8 cellular contexts compared by ENCODE assay signal in the genomic region with DNA sequence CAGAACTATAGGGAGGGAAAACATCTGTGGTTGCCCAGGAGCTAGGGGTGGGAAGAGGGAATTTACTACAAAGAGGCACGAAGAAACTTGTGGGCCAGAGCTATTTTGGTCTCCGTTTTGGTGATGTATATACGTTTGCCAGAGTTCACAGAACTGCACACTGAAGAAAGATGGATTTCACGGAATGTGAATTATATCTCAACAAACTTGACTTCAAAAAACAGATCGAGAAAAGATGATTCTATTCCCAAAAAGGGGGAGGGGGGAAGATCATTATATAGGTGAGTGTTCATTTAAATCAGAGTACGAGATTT. TPM values are rescaled to one million over a fixed set of nuclear protein-coding genes. Genes with fewer than 3 reads are reported as not detected.
DNase-seq lines count a peak whose midpoint lies in the region; ATAC-seq and TF ChIP-seq lines count a peak whose summit lies in the region.

No MANE protein-coding gene starts in this region.

- in situ Hi-C loops in Panc1 (cut with HindIII; ENCODE audit: low pct_unique_long_range_greater_than_20kb, low sequenced_read_pairs) = no loop called here

- no TSS peak for BruUV-seq in Panc1 (replicated peaks; lab: Mats Ljungman, UMichigan)

- H3K27me3 ChIP-seq in DOHH2 (ENCODE audit: control insufficient read depth, low read length) (peaks cover 10% of the 10 kb centered on the region), Panc1 (ENCODE audit: control insufficient read depth, insufficient read depth, low read length) (no peaks in the 10 kb centered on the region), fibroblast of lung (ENCODE audit: control insufficient read depth, insufficient read depth, low read length) (no peaks in the 10 kb centered on the region), prostate gland (replicated peaks; ENCODE audit: insufficient read depth) (no peaks in the 10 kb centered on the region)

- TF ChIP-seq CTCF in DOHH2 (IDR thresholded peaks at IDR 0.05; ENCODE audit: low read depth, low read length, poor library complexity, severe bottlenecking) (no peak), Panc1 (IDR thresholded peaks at IDR 0.05) (no peak), fibroblast of lung (conservative IDR thresholded peaks at IDR 0.05 in 1 of 2, IDR thresholded peaks at IDR 0.05 in 1 of 2; ENCODE audit: low read depth in 1 of 2, low read length in 2 of 2) (no peak), prostate gland (IDR thresholded peaks at IDR 0.05) (no peak)

- POLR2A ChIA-PET in Panc1 (lab: Charles Lee) = interaction anchor here (0.6 kb wide), 2 partner anchors 9 to 318 kb away, joined by 3 to 7 read pairs; no protein-coding TSS in a partner anchor

- H2AFZ ChIP-seq in fibroblast of lung (ENCODE audit: low read length) = peak overlapping the region; percentile 88

- ATAC-seq in Panc1 (peak; percentile 35), GM18907 (IDR thresholded peaks at IDR 0.05; ENCODE audit: unreplicated experiment) (no peak), HG03039 (IDR thresholded peaks at IDR 0.05; ENCODE audit: unreplicated experiment) (no peak), HG03280 (IDR thresholded peaks at IDR 0.05; ENCODE audit: unreplicated experiment) (no peak)

- CTCF ChIA-PET in Panc1 (lab: Charles Lee) = interaction anchor here (0.6 kb wide), 2 partner anchors 24 to 98 kb away, joined by 3 read pairs; no protein-coding TSS in a partner anchor

- H4K20me1 ChIP-seq in DOHH2 (ENCODE audit: control insufficient read depth, insufficient read depth, low read depth, low read length) = no peaks in the 10 kb centered on the region
- H4K20me1 ChIP-seq in fibroblast of lung (ENCODE audit: control insufficient read depth, extremely low read depth, insufficient read depth, low read length) = no peaks in the 10 kb centered on the region

- WGBS in prostate gland = 6% methylated on average over 6 of the region's 6 CpGs

- DNase-seq in Panc1 (ENCODE audit: low read depth, low spot score) = no peak
- DNase-seq in fibroblast of lung (ENCODE audit: low read depth in 2 of 2) = peak in 1 of 2 donors; percentile 19
- no peak for DNase-seq in prostate gland (ENCODE audit: low spot score)
- DNase-seq in H4 (ENCODE audit: low spot score) = no peak

- no peaks in the 10 kb centered on the region for H3K4me1 ChIP-seq in DOHH2 (ENCODE audit: control insufficient read depth, low read length)
- H3K4me1 ChIP-seq in Panc1 (ENCODE audit: control insufficient read depth, insufficient read depth, low read length) = peaks cover 3% of the 10 kb centered on the region; the same call in 1 of the 2 replicates
- H3K4me1 ChIP-seq in fibroblast of lung (ENCODE audit: control insufficient read depth, extremely low read depth, insufficient read depth, low read length) = no peaks in the 10 kb centered on the region
- H3K4me1 ChIP-seq in prostate gland (replicated peaks) = no peaks in the 10 kb centered on the region

- no peak overlapping the region for H3K27ac ChIP-seq in DOHH2 (ENCODE audit: low read depth, low read length)
- H3K27ac ChIP-seq in Panc1 (ENCODE audit: low read length) = peak overlapping the region; percentile 65
- H3K27ac ChIP-seq in fibroblast of lung (ENCODE audit: insufficient read depth, low read length) = no peak overlapping the region
- peak overlapping the region; percentile 34 to 59 for H3K27ac ChIP-seq in prostate gland

- H3K36me3 ChIP-seq in DOHH2 (ENCODE audit: control insufficient read depth, low read length) (no peaks in the 10 kb centered on the region), Panc1 (ENCODE audit: control insufficient read depth, insufficient read depth, low read length) (peaks cover 4% of the 10 kb centered on the region; the same call in 1 of the 2 replicates), fibroblast of lung (ENCODE audit: control insufficient read depth, insufficient read depth, low read length) (no peaks in the 10 kb centered on the region), prostate gland (no peaks in the 10 kb centered on the region)

- peak overlapping the region; percentile 55 for H3K4me2 ChIP-seq in DOHH2 (ENCODE audit: low read length)
- H3K4me2 ChIP-seq in fibroblast of lung (ENCODE audit: extremely low read depth, insufficient read depth, low read length) = peak overlapping the region; percentile 78

- peak overlapping the region; percentile 62 for H3K9ac ChIP-seq in fibroblast of lung (ENCODE audit: insufficient read depth, low read length)

- no peaks in the 10 kb centered on the region for H3F3A ChIP-seq in DOHH2 (ENCODE audit: control insufficient read depth, insufficient read depth)

- H3K9me2 ChIP-seq in DOHH2 (replicated peaks; ENCODE audit: control insufficient read depth, low read length) = no peaks in the 10 kb centered on the region

- H3K4me3 ChIP-seq in DOHH2 (ENCODE audit: low read length) (peak overlapping the region; percentile 36; the same call in 1 of the 2 replicates), Panc1 (ENCODE audit: low read depth in 2 of 2, low read length in 2 of 2) (peak overlapping the region; percentile 55 to 68), fibroblast of lung (replicated peaks in 1 of 4; ENCODE audit: control extremely low read depth in 1 of 4, insufficient read depth in 1 of 4, low read depth in 3 of 4, low read length in 4 of 4) (peak overlapping the region; percentile 32 to 63 (median 51)), prostate gland (peak overlapping the region; percentile 43 to 47)

- no peak for TF ChIP-seq POLR2A in prostate gland (IDR thresholded peaks at IDR 0.05)

- intact Hi-C loops in Panc1 (cut with micrococcal nuclease; ENCODE audit: unreplicated experiment) (no loop called here), prostate gland (cut with DNase I) (no loop called here)

- H3K79me2 ChIP-seq in DOHH2 (ENCODE audit: control insufficient read depth, low read length) = no peaks in the 10 kb centered on the region
- no peaks in the 10 kb centered on the region for H3K79me2 ChIP-seq in fibroblast of lung (ENCODE audit: control insufficient read depth, insufficient read depth, low read length)

- no peaks in the 10 kb centered on the region for H3K9me3 ChIP-seq in DOHH2 (ENCODE audit: control insufficient read depth, insufficient read depth, low read length)
- no peaks in the 10 kb centered on the region for H3K9me3 ChIP-seq in Panc1 (ENCODE audit: control insufficient read depth, insufficient read depth, low read depth, low read length)
- no peaks in the 10 kb centered on the region for H3K9me3 ChIP-seq in fibroblast of lung (ENCODE audit: control insufficient read depth, insufficient read depth, low read depth, low read length)
- no peaks in the 10 kb centered on the region for H3K9me3 ChIP-seq in prostate gland

RNA-seq across cellular contexts. Expression of a gene that starts 0.3 kb away (rescaled TPM):
- total RNA-seq in Panc1 (2021; ENCODE audit: unreplicated experiment) = 4.0 TPM
- 13.6 TPM for polyA plus RNA-seq in Panc1 (2012; ENCODE audit: insufficient read length)
- 8.1 and 10.5 TPM in 2 replicates for total RNA-seq in fibroblast of lung
- 6.1 and 11.4 TPM in 2 replicates for polyA plus RNA-seq in fibroblast of lung
- 4.0 and 7.3 TPM in 2 replicates for polyA plus RNA-seq in fibroblast of lung (2012)
- 0.56 and 2.4 TPM in 2 replicates for polyA minus RNA-seq in fibroblast of lung (ENCODE audit: low replicate concordance)
- 10 to 100 TPM in 1 of 2 donors, 1 to 10 TPM in 1; 8.4 to 17.4 TPM for total RNA-seq in prostate gland
- not detected in 2 replicates for total RNA-seq in H4 (2014; rRNA removed; shearing (Covaris generic))

RNA-seq across cellular contexts. Expression of a gene that starts 14.9 kb away (rescaled TPM):
- 12.9 TPM for total RNA-seq in Panc1 (2021; ENCODE audit: unreplicated experiment)
- 13.0 TPM for polyA plus RNA-seq in Panc1 (2012; ENCODE audit: insufficient read length)
- 15.5 and 17.2 TPM in 2 replicates for total RNA-seq in fibroblast of lung
- polyA plus RNA-seq in fibroblast of lung = 26.9 and 48.8 TPM in 2 replicates
- 10.8 and 20.5 TPM in 2 replicates for polyA plus RNA-seq in fibroblast of lung (2012)
- 0.89 TPM in 1 of 2 replicates, not detected in the other for polyA minus RNA-seq in fibroblast of lung (ENCODE audit: low replicate concordance)
- 10 to 100 TPM; 39.0 to 49.4 TPM for total RNA-seq in prostate gland
- total RNA-seq in H4 (2014; rRNA removed; shearing (Covaris generic)) = 19.1 and 25.1 TPM in 2 replicates

RNA-seq across cellular contexts. Expression of a gene that starts 31.7 kb away (rescaled TPM):
- total RNA-seq in Panc1 (2021; ENCODE audit: unreplicated experiment) (2.1 TPM), fibroblast of lung (not detected in 2 replicates), prostate gland (10 to 100 TPM in 1 of 2 donors, not detected in 1; 12.8 TPM)
- polyA plus RNA-seq in Panc1 (2012; ENCODE audit: insufficient read length) = not detected
- polyA plus RNA-seq in fibroblast of lung = not detected in 2 replicates
- not detected in 2 replicates for polyA plus RNA-seq in fibroblast of lung (2012)
- not detected in 2 replicates for polyA minus RNA-seq in fibroblast of lung (ENCODE audit: low replicate concordance)
- total RNA-seq in H4 (2014; rRNA removed; shearing (Covaris generic)) = not detected in 2 replicates

RNA-seq across cellular contexts. Expression of a gene that starts 49.2 kb away (rescaled TPM):
- total RNA-seq in Panc1 (2021; ENCODE audit: unreplicated experiment) = 27.1 TPM
- polyA plus RNA-seq in Panc1 (2012; ENCODE audit: insufficient read length) = 24.3 TPM
- total RNA-seq in fibroblast of lung = 4.4 and 6.1 TPM in 2 replicates
- polyA plus RNA-seq in fibroblast of lung = 3.4 and 4.7 TPM in 2 replicates
- polyA plus RNA-seq in fibroblast of lung (2012) = 4.0 and 4.9 TPM in 2 replicates
- 5.0 and 6.9 TPM in 2 replicates for polyA minus RNA-seq in fibroblast of lung (ENCODE audit: low replicate concordance)
- total RNA-seq in prostate gland = 10 to 100 TPM; 13.4 to 18.9 TPM
- total RNA-seq in H4 (2014; rRNA removed; shearing (Covaris generic)) = 3.4 and 4.1 TPM in 2 replicates

Comparison
In these comparisons a context has a peak if more than half of its experiments do, and no peak if none do; other contexts are left out.
1. H3K27ac ChIP-seq: peak in Panc1 (single experiment) and prostate gland (2 of 2); none in DOHH2 (single experiment) and fibroblast of lung (single experiment).
2. Peak in every context shown above with its lines, with median percentiles within 50 percentile points of each other: H3K4me3 ChIP-seq.